Comparison of ENCODE assay signal across 1 cellular context in genomic region chr11:1827095-1827797, GRCh38.
TF ChIP-seq lines count a peak whose summit lies in the region.

No MANE protein-coding gene starts in this region.

TF ChIP-seq in H1, 55 proteins besides CTCF, POLR2A, EP300 and RAD21 (continued from another document):
- TF ChIP-seq, protein P1, sequence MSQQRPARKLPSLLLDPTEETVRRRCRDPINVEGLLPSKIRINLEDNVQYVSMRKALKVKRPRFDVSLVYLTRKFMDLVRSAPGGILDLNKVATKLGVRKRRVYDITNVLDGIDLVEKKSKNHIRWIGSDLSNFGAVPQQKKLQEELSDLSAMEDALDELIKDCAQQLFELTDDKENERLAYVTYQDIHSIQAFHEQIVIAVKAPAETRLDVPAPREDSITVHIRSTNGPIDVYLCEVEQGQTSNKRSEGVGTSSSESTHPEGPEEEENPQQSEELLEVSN (IDR thresholded peaks at IDR 0.05) = no peak
- TF ChIP-seq SAP30 (IDR thresholded peaks at IDR 0.05; ENCODE audit: insufficient read depth, insufficient replicate concordance, low read length) (no peak), BCL11A (IDR thresholded peaks at IDR 0.05; ENCODE audit: low read depth in 2 of 2, low read length in 2 of 2) (no peak), ASH2L (IDR thresholded peaks at IDR 0.05; ENCODE audit: low read length) (no peak), SUZ12 (IDR thresholded peaks at IDR 0.05; ENCODE audit: low read length) (no peak)
